Comparison of ENCODE assay signal across 12 cellular contexts in the genomic region with DNA sequence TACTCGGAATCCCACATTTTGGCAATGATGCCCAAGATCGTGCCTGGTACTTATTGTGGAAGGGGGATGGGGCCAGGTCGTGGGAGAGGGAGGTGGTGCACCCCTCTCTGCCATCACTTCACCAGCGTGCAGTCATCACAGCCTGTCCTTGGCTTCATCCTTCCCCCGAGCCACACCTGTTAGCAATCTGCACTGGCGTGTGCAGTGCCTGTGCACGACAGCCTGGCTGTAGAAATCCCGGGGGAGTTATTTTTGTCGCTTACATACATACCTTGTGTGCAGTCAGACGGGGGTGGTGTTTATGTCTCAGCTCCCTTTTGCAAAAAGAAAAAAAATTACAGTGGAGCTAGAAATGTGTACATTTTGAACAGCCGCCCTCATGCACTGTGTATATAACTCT.
DNase-seq lines count a peak whose midpoint lies in the region; ATAC-seq, FAIRE-seq and TF ChIP-seq lines count a peak whose summit lies in the region.
"Had no signal": no experiment of that assay in that cellular context is flagged by ENCODE, and none has a peak within 500 bp of the region (broad histone marks: within the 10 kb centered on the region; RNA-seq: fewer than 3 reads in every experiment).

No MANE protein-coding gene starts in this region.

- CTCF ChIA-PET in GM12878 (lab: Yijun Ruan, JAX), result interaction anchor here (1.0 to 1.4 kb wide), 2 partner anchors 127 to 153 kb away, joined by 3 read pairs; no protein-coding TSS in a partner anchor

- 12% methylated on average over 11 of the region's 11 CpGs for WGBS in GM12878 (ENCODE audit: insufficient coverage, insufficient replicate concordance, low lambda C conversion rate, missing lambda C conversion rate)

- intact Hi-C loops in GM12878 (cut with micrococcal nuclease; ENCODE audit: unreplicated experiment) (no loop called here), uterus (cut with DNase I; ENCODE audit: low total_unique reads) (no loop called here)

- FAIRE-seq in GM12878 (lab: Jason Lieb, UNC), result no peak

- H3K9ac ChIP-seq in GM12878 (ENCODE audit: control insufficient read depth, insufficient read depth, low read length), result no peak overlapping the region

- no peak overlapping the region for H2AFZ ChIP-seq in GM12878 (ENCODE audit: control insufficient read depth, low read depth, low read length)

- no peak for TF ChIP-seq RAD21 in GM12878 (IDR thresholded peaks at IDR 0.05; ENCODE audit: insufficient read depth, low read depth, low read length)

- DNase-seq in GM06990 (ENCODE audit: extremely low read depth, insufficient read length) (peak; percentile 58), GM12878 (ENCODE audit: low read depth, low spot score) (peak; percentile 27), COLO829 (ENCODE audit: low spot score) (no peak), uterus (no peak)
- DNase-seq: activated CD4-positive, alpha-beta T cell treated with anti-CD3 and anti-CD28 coated beads, Interleukin-2, amount 50 U/mL, for 1 hour; mesendoderm; MV-4-11 had no signal

- H3K27me3 ChIP-seq in GM06990 (replicated peaks; ENCODE audit: control insufficient read depth, insufficient read depth, low read length) (peaks cover 3% of the 10 kb centered on the region), GM12878 (replicated peaks in 1 of 2; ENCODE audit: control insufficient read depth in 2 of 2, insufficient read depth in 2 of 2, low read length in 1 of 2) (peaks cover 0 to 3% of the 10 kb centered on the region in 2 experiments; a peak in 1 of 4 replicates), uterus (no peaks in the 10 kb centered on the region)

- TF ChIP-seq POLR2A in GM12878 (IDR thresholded peaks at IDR 0.05; ENCODE audit: low read depth, low read length) (no peak), uterus (IDR thresholded peaks at IDR 0.05) (no peak), GM18505 (IDR thresholded peaks at IDR 0.05; ENCODE audit: borderline replicate concordance, extremely low read depth, insufficient read depth, insufficient read length) (no peak)

- ATAC-seq in GM19324 (IDR thresholded peaks at IDR 0.05; ENCODE audit: low FRiP score, unreplicated experiment) (peak; percentile 46), HG03342 (IDR thresholded peaks at IDR 0.05; ENCODE audit: unreplicated experiment) (peak; percentile 85), GM12878 (peak; percentile 52), GM21390 (IDR thresholded peaks at IDR 0.05; ENCODE audit: unreplicated experiment) (no peak), GM18505 (IDR thresholded peaks at IDR 0.05; ENCODE audit: unreplicated experiment) (no peak)

- H3K79me2 ChIP-seq in GM12878 (ENCODE audit: control insufficient read depth, insufficient read depth, low read length), result no peaks in the 10 kb centered on the region

- no peak for TF ChIP-seq CTCF in GM06990 (IDR thresholded peaks at IDR 0.05; ENCODE audit: insufficient read depth, low read length, poor library complexity, severe bottlenecking)
- no peak for TF ChIP-seq CTCF in GM12878 (IDR thresholded peaks at IDR 0.05 in 2 of 3, conservative IDR thresholded peaks at IDR 0.05 in 1 of 3; ENCODE audit: control insufficient read depth in 2 of 3, extremely low read depth in 1 of 3, insufficient read depth in 1 of 3, low read depth in 3 of 3, low read length in 3 of 3)
- TF ChIP-seq CTCF in uterus (IDR thresholded peaks at IDR 0.05), result no peak

- H3K27ac ChIP-seq in GM12878 (ENCODE audit: control insufficient read depth, insufficient read depth) (no peak overlapping the region), uterus (no peak overlapping the region)
- H3K27ac ChIP-seq: coronary artery had no signal

- peaks cover 2% of the 10 kb centered on the region; the same call in 1 of the 3 replicates for H3K9me3 ChIP-seq in GM12878 (replicated peaks; ENCODE audit: control insufficient read depth, insufficient read depth, low read length)
- H3K9me3 ChIP-seq in uterus, result no peaks in the 10 kb centered on the region

- RAD21 ChIA-PET in GM12878 (lab: Charles Lee; ENCODE audit: unreplicated experiment), result interaction anchor here (1.3 to 2.0 kb wide), 3 partner anchors 126 to 218 kb away, joined by 3 to 7 read pairs (median 3); no protein-coding TSS in a partner anchor

- H3K4me3 ChIP-seq in GM06990 (replicated peaks; ENCODE audit: low read depth, low read length), result no peak overlapping the region
- no peak overlapping the region; the same call in 1 of the 2 replicates for H3K4me3 ChIP-seq in GM12878
- H3K4me3 ChIP-seq in uterus, result no peak overlapping the region
- H3K4me3 ChIP-seq: coronary artery had no signal

- H3K36me3 ChIP-seq in GM06990 (ENCODE audit: control insufficient read depth, insufficient read depth, low read length) (no peaks in the 10 kb centered on the region), GM12878 (ENCODE audit: control insufficient read depth in 2 of 2, insufficient read depth in 2 of 2, low read length in 1 of 2) (no peaks in the 10 kb centered on the region), uterus (no peaks in the 10 kb centered on the region)

- SMC1A ChIA-PET in GM12878 (lab: Charles Lee; ENCODE audit: uncharacterized antibody, unreplicated experiment), result no interaction called here

- H3K4me1 ChIP-seq in GM12878 (ENCODE audit: control insufficient read depth, insufficient read depth, low read length), result peaks cover 17% of the 10 kb centered on the region
- H3K4me1 ChIP-seq in uterus, result no peaks in the 10 kb centered on the region

- POLR2A ChIA-PET in GM12878 (lab: Charles Lee), result no interaction called here

- in situ Hi-C loops in GM12878 (cut with MboI), result no loop called here

- no TSS peak for BruUV-seq in GM12878 (replicated peaks; lab: Mats Ljungman, UMichigan)

- H3K4me2 ChIP-seq in GM12878 (ENCODE audit: control insufficient read depth, insufficient read depth), result peak overlapping the region; percentile 65

- H4K20me1 ChIP-seq in GM12878 (ENCODE audit: control insufficient read depth, insufficient read depth), result no peaks in the 10 kb centered on the region

- TF ChIP-seq EP300 in GM12878 (IDR thresholded peaks at IDR 0.05; ENCODE audit: borderline replicate concordance in 1 of 2, control insufficient read depth in 1 of 2, low read depth in 2 of 2, low read length in 2 of 2), result no peak

TF ChIP-seq in GM12878, 131 proteins besides CTCF, POLR2A, EP300 and RAD21:
- no peak for TF ChIP-seq NRF1 (conservative IDR thresholded peaks at IDR 0.05; ENCODE audit: low read depth, low read length)
- peak; percentile 75 for TF ChIP-seq MEF2B (IDR thresholded peaks at IDR 0.05; ENCODE audit: partially characterized antibody, poor library complexity, severe bottlenecking)
- TF ChIP-seq TCF3 (IDR thresholded peaks at IDR 0.05; ENCODE audit: borderline replicate concordance, insufficient read depth, low read depth, low read length), result peak; percentile 70; the same call in 1 of the 2 replicates
- TF ChIP-seq BHLHE40 (IDR thresholded peaks at IDR 0.05; ENCODE audit: borderline replicate concordance in 1 of 2, low read depth in 2 of 2, low read length in 1 of 2), result 0 out of 4 replicates have a peak, but pooled peaks of 1 of the 2 experiments have one; percentile 18
- TF ChIP-seq TCF12 (IDR thresholded peaks at IDR 0.05; ENCODE audit: low read depth, low read length), result peak; percentile 72; the same call in 1 of the 2 replicates
TF ChIP-seq in GM12878: peak in this region for 4.

Comparison
In these comparisons a context has a peak if more than half of its experiments do, and no peak if none do; other contexts are left out.
1. DNase-seq: peak in GM06990 (single experiment) and GM12878 (single experiment); none in COLO829 (single experiment) and uterus (0 of 2).
2. ATAC-seq: peak in GM19324 (single experiment), HG03342 (single experiment) and GM12878 (single experiment); none in GM21390 (single experiment) and GM18505 (single experiment).